1 cellular context compared by ENCODE assay signal in genomic region chr1:161153682-161154337, GRCh38.
TF ChIP-seq lines count a peak whose summit lies in the region.

Gene UFC1 (plus strand): TSS chr1:161153978. CDS start chr1:161153998, 20 bp downstream.

TF ChIP-seq in K562, 482 proteins besides CTCF, POLR2A, EP300 and RAD21 (continued from another document and continues in another):
- TF ChIP-seq, protein P1, sequence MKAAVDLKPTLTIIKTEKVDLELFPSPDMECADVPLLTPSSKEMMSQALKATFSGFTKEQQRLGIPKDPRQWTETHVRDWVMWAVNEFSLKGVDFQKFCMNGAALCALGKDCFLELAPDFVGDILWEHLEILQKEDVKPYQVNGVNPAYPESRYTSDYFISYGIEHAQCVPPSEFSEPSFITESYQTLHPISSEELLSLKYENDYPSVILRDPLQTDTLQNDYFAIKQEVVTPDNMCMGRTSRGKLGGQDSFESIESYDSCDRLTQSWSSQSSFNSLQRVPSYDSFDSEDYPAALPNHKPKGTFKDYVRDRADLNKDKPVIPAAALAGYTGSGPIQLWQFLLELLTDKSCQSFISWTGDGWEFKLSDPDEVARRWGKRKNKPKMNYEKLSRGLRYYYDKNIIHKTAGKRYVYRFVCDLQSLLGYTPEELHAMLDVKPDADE (conservative IDR thresholded peaks at IDR 0.05; ENCODE audit: control insufficient read depth, low read depth, low read length), result 0 out of 2 replicates have a peak, but pooled peaks have one; percentile 47
- TF ChIP-seq FOXJ2 (tag; IDR thresholded peaks at IDR 0.05) (peak; percentile 81), NR2C1 (IDR thresholded peaks at IDR 0.05) (peak; percentile 79), NR2C1 (tag; IDR thresholded peaks at IDR 0.05) (peak; percentile 69), EGR1 (conservative IDR thresholded peaks at IDR 0.05) (no peak), KDM1A (IDR thresholded peaks at IDR 0.05) (no peak), RB1 (IDR thresholded peaks at IDR 0.05; ENCODE audit: low read depth) (no peak; the same call in 1 of the 2 replicates), ZNF12 (CRISPR knock-in tag; IDR thresholded peaks at IDR 0.05) (no peak), JUND (IDR thresholded peaks at IDR 0.05; ENCODE audit: borderline replicate concordance, low read depth, low read length) (0 out of 2 replicates have a peak, but pooled peaks have one; percentile 49), JUND (tag; IDR thresholded peaks at IDR 0.05; ENCODE audit: borderline replicate concordance, low read depth, low read length) (peak; percentile 19; the same call in 1 of the 3 replicates), MEF2D (tag; conservative IDR thresholded peaks at IDR 0.05; ENCODE audit: low read depth) (peak; percentile 54; the same call in 1 of the 2 replicates), POLR2AphosphoS2 (IDR thresholded peaks at IDR 0.05; ENCODE audit: low read length) (no peak), DNMT1 (IDR thresholded peaks at IDR 0.05) (0 out of 2 replicates have a peak, but pooled peaks have one; percentile 14), FOXA1 (IDR thresholded peaks at IDR 0.05; ENCODE audit: borderline replicate concordance) (no peak), EZH2 (IDR thresholded peaks at IDR 0.05; ENCODE audit: borderline replicate concordance, low read depth, low read length) (no peak), TCF15 (CRISPR knock-in tag; IDR thresholded peaks at IDR 0.05) (no peak), POLR3A (IDR thresholded peaks at IDR 0.05; ENCODE audit: borderline replicate concordance, extremely low read depth, insufficient read depth, insufficient read length) (no peak), ZNF212 (CRISPR knock-in tag; IDR thresholded peaks at IDR 0.05) (no peak), ZNF766 (CRISPR knock-in tag; conservative IDR thresholded peaks at IDR 0.05) (peak; percentile 80), TCFL5 (CRISPR knock-in tag; conservative IDR thresholded peaks at IDR 0.05) (no peak), KDM5B (IDR thresholded peaks at IDR 0.05; ENCODE audit: insufficient replicate concordance, low read depth, low read length) (peak; percentile 92), PHF20 (IDR thresholded peaks at IDR 0.05; ENCODE audit: partially characterized antibody) (peak; percentile 94), MCM2 (IDR thresholded peaks at IDR 0.05; ENCODE audit: low read depth) (no peak), FOXK1 (CRISPR knock-in tag; IDR thresholded peaks at IDR 0.05; ENCODE audit: borderline replicate concordance) (no peak), THRB (CRISPR knock-in tag; conservative IDR thresholded peaks at IDR 0.05) (no peak), TAF1 (IDR thresholded peaks at IDR 0.05; ENCODE audit: control insufficient read depth, extremely low read depth, insufficient read depth, low read length, severe bottlenecking) (peak; percentile 97), ZNF398 (CRISPR knock-in tag; IDR thresholded peaks at IDR 0.05) (no peak), MIER1 (IDR thresholded peaks at IDR 0.05; ENCODE audit: low read depth) (no peak; the same call in 1 of the 2 replicates), ZNF79 (CRISPR knock-in tag; IDR thresholded peaks at IDR 0.05; ENCODE audit: low read depth) (no peak), ARID1B (IDR thresholded peaks at IDR 0.05) (no peak), CBFB (CRISPR knock-in tag; IDR thresholded peaks at IDR 0.05) (no peak), HBP1 (CRISPR knock-in tag; IDR thresholded peaks at IDR 0.05) (no peak), KLF6 (CRISPR knock-in tag; IDR thresholded peaks at IDR 0.05; ENCODE audit: borderline replicate concordance) (peak; percentile 21; the same call in 1 of the 2 replicates), ZNF232 (CRISPR knock-in tag; IDR thresholded peaks at IDR 0.05) (no peak), ZNF311 (CRISPR knock-in tag; IDR thresholded peaks at IDR 0.05) (no peak), ELK3 (CRISPR knock-in tag; IDR thresholded peaks at IDR 0.05) (no peak), NCOA6 (IDR thresholded peaks at IDR 0.05) (no peak), ZNF507 (tag; conservative IDR thresholded peaks at IDR 0.05) (no peak), PRDM10 (IDR thresholded peaks at IDR 0.05; ENCODE audit: partially characterized antibody) (no peak), NR2C2 (CRISPR knock-in tag; IDR thresholded peaks at IDR 0.05) (no peak), NR2C2 (tag; IDR thresholded peaks at IDR 0.05) (peak; percentile 93), TARDBP (IDR thresholded peaks at IDR 0.05) (no peak; the same call in 1 of the 2 replicates), ZBTB26 (CRISPR knock-in tag; IDR thresholded peaks at IDR 0.05) (no peak), SPI1 (IDR thresholded peaks at IDR 0.05; ENCODE audit: borderline replicate concordance, low read depth, low read length) (peak; percentile 92), ZNF23 (CRISPR knock-in tag; IDR thresholded peaks at IDR 0.05) (no peak), ZNF146 (CRISPR knock-in tag; IDR thresholded peaks at IDR 0.05; ENCODE audit: unreplicated experiment) (no peak), ZNF586 (CRISPR knock-in tag; conservative IDR thresholded peaks at IDR 0.05) (no peak), HMG20A (CRISPR knock-in tag; conservative IDR thresholded peaks at IDR 0.05) (0 out of 2 replicates have a peak, but pooled peaks have one; percentile 17), ATF1 (CRISPR knock-in tag; IDR thresholded peaks at IDR 0.05) (no peak), ATF1 (tag; IDR thresholded peaks at IDR 0.05) (peak; percentile 88), TFAM (CRISPR knock-in tag; conservative IDR thresholded peaks at IDR 0.05) (no peak)
- TF ChIP-seq, protein P2, sequence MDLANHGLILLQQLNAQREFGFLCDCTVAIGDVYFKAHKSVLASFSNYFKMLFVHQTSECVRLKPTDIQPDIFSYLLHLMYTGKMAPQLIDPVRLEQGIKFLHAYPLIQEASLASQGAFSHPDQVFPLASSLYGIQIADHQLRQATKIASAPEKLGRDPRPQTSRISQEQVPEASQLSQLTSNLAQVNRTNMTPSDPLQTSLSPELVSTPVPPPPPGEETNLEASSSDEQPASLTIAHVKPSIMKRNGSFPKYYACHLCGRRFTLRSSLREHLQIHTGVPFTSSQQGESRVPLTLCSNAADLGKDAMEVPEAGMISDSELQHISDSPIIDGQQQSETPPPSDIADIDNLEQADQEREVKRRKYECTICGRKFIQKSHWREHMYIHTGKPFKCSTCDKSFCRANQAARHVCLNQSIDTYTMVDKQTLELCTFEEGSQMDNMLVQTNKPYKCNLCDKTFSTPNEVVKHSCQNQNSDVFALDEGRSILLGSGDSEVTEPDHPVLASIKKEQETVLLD (IDR thresholded peaks at IDR 0.05), result 0 out of 2 replicates have a peak, but pooled peaks have one; percentile 21
- TF ChIP-seq, protein P3, sequence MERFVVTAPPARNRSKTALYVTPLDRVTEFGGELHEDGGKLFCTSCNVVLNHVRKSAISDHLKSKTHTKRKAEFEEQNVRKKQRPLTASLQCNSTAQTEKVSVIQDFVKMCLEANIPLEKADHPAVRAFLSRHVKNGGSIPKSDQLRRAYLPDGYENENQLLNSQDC (CRISPR knock-in tag; IDR thresholded peaks at IDR 0.05), result 0 out of 2 replicates have a peak, but pooled peaks have one; percentile 20
